In genomic region chr11:67564230-67564629, GRCh38 we compare ENCODE assay signal across 18 cellular contexts. TPM values are rescaled to one million over a fixed set of nuclear protein-coding genes. Genes with fewer than 3 reads are reported as not detected.
A peak's percentile ranks its signal among the peaks of the same experiment; 100 is the strongest.
DNase-seq lines count a peak whose midpoint lies in the region; ATAC-seq and TF ChIP-seq lines count a peak whose summit lies in the region.
"Had no signal": no experiment of that assay in that cellular context is flagged by ENCODE, and none has a peak within 500 bp of the region (broad histone marks: within the 10 kb centered on the region; RNA-seq: fewer than 3 reads in every experiment).

No MANE protein-coding gene starts in this region.

- WGBS in liver, result 96% methylated on average over 4 of the region's 4 CpGs

- intact Hi-C loops in left ventricle myocardium inferior (cut with micrococcal nuclease), result no loop called here
- intact Hi-C loops in Right ventricle myocardium superior (cut with DNase I), result no loop called here

- ATAC-seq in Right ventricle myocardium superior (ENCODE audit: poor library complexity) (no peak), GM18511 (IDR thresholded peaks at IDR 0.05; ENCODE audit: unreplicated experiment) (no peak), HG02938 (IDR thresholded peaks at IDR 0.05; ENCODE audit: unreplicated experiment) (no peak), HG02588 (IDR thresholded peaks at IDR 0.05; ENCODE audit: unreplicated experiment) (no peak)
- ATAC-seq: CD8-positive, alpha-beta T cell had no signal

- no peak overlapping the region for H3K9ac ChIP-seq in liver (ENCODE audit: low read depth in 1 of 2, low read length in 2 of 2)

- DNase-seq in left ventricle myocardium inferior (no peak), Right ventricle myocardium superior (no peak), brain microvascular endothelial cell (no peak), H4 (ENCODE audit: low spot score) (no peak)
- DNase-seq: activated B cell treated with CpG ODN at 0.5 μM for 24 hours; anterior cingulate cortex; CD8-positive, alpha-beta T cell; esophagus squamous epithelium; NCI-H748 treated with DMSO at 0.1 percent for 48 hours had no signal

- H3K4me1 ChIP-seq in left ventricle myocardium inferior, result peaks cover 20% of the 10 kb centered on the region
- H3K4me1 ChIP-seq in liver (ENCODE audit: control insufficient read depth in 4 of 4, insufficient read depth in 4 of 4, low read length in 3 of 4), result peaks cover 0 to 9% (median 6%) of the 10 kb centered on the region in 4 donors

- TF ChIP-seq CTCF in left ventricle myocardium inferior (IDR thresholded peaks at IDR 0.05; ENCODE audit: borderline replicate concordance), result no peak
- TF ChIP-seq CTCF in brain microvascular endothelial cell (IDR thresholded peaks at IDR 0.05; ENCODE audit: low read depth, low read length, missing control alignments), result no peak
- no peak for TF ChIP-seq CTCF in liver (IDR thresholded peaks at IDR 0.05; ENCODE audit: low read depth, low read length, missing input control)

- no peaks in the 10 kb centered on the region for H3K9me3 ChIP-seq in left ventricle myocardium inferior (replicated peaks)
- H3K9me3 ChIP-seq in liver (ENCODE audit: control insufficient read depth in 4 of 4, low read length in 3 of 4), result no peaks in the 10 kb centered on the region
- H3K9me3 ChIP-seq: esophagus squamous epithelium, neutrophil, transverse colon had no signal

- no peak for TF ChIP-seq RAD21 in liver (IDR thresholded peaks at IDR 0.05)

- peak overlapping the region; percentile 71 for H3K27ac ChIP-seq in left ventricle myocardium inferior (replicated peaks)
- H3K27ac ChIP-seq in brain microvascular endothelial cell, result peak overlapping the region; percentile 88
- H3K27ac ChIP-seq in liver (ENCODE audit: low read depth in 1 of 2, low read length in 2 of 2), result peak overlapping the region; percentile 2 to 53
- H3K27ac ChIP-seq: esophagus squamous epithelium, neutrophil had no signal

- in situ Hi-C loops in brain microvascular endothelial cell (cut with HindIII; ENCODE audit: low pct_ligation_motif_present, low sequenced_read_pairs), result no loop called here

- H3K27me3 ChIP-seq in left ventricle myocardium inferior (ENCODE audit: low read depth) (no peaks in the 10 kb centered on the region), brain microvascular endothelial cell (replicated peaks) (no peaks in the 10 kb centered on the region), liver (ENCODE audit: control insufficient read depth in 4 of 4, insufficient read depth in 4 of 4, low read length in 3 of 4) (no peaks in the 10 kb centered on the region)
- H3K27me3 ChIP-seq: transverse colon had no signal

- H3K36me3 ChIP-seq in left ventricle myocardium inferior, result no peaks in the 10 kb centered on the region
- H3K36me3 ChIP-seq in brain microvascular endothelial cell (replicated peaks), result no peaks in the 10 kb centered on the region
- no peaks in the 10 kb centered on the region for H3K36me3 ChIP-seq in liver (ENCODE audit: control insufficient read depth in 4 of 4, insufficient read depth in 3 of 4, low read depth in 1 of 4, low read length in 3 of 4)
- H3K36me3 ChIP-seq: esophagus squamous epithelium, neutrophil, transverse colon had no signal

- H3K4me3 ChIP-seq in left ventricle myocardium inferior (no peak overlapping the region), brain microvascular endothelial cell (ENCODE audit: low read depth, low read length) (no peak overlapping the region), liver (ENCODE audit: low read depth in 1 of 3, low read length in 3 of 3) (no peak overlapping the region)
- H3K4me3 ChIP-seq: esophagus squamous epithelium, transverse colon had no signal

TF ChIP-seq in liver, 16 proteins besides CTCF, POLR2A, EP300 and RAD21:
- no peak for TF ChIP-seq FOXA1 (IDR thresholded peaks at IDR 0.05)
- no peak for TF ChIP-seq SP1 (IDR thresholded peaks at IDR 0.05)
- TF ChIP-seq EGR1 (IDR thresholded peaks at IDR 0.05; ENCODE audit: low read depth in 2 of 2), result no peak
- TF ChIP-seq FOXA2 (IDR thresholded peaks at IDR 0.05), result no peak
- no peak for TF ChIP-seq JUND (IDR thresholded peaks at IDR 0.05)
- TF ChIP-seq RXRA (IDR thresholded peaks at IDR 0.05), result no peak
- no peak for TF ChIP-seq TAF1 (conservative IDR thresholded peaks at IDR 0.05)
- no peak for TF ChIP-seq ZBTB33 (IDR thresholded peaks at IDR 0.05)
- no peak for TF ChIP-seq GABPA (IDR thresholded peaks at IDR 0.05 in 1 of 2, conservative IDR thresholded peaks at IDR 0.05 in 1 of 2)
- TF ChIP-seq YY1 (IDR thresholded peaks at IDR 0.05), result no peak
- no peak for TF ChIP-seq NR2F2 (IDR thresholded peaks at IDR 0.05)
- TF ChIP-seq ATF3 (IDR thresholded peaks at IDR 0.05), result no peak
- TF ChIP-seq HNF4G (IDR thresholded peaks at IDR 0.05), result no peak
- TF ChIP-seq HNF4A (conservative IDR thresholded peaks at IDR 0.05), result no peak
- no peak for TF ChIP-seq MAX (IDR thresholded peaks at IDR 0.05)
- TF ChIP-seq REST (IDR thresholded peaks at IDR 0.05), result no peak

RNA-seq across cellular contexts. Expression of gene GSTP1, which starts 19.4 kb away (rescaled TPM):
- total RNA-seq in left ventricle myocardium inferior (313 TPM), Right ventricle myocardium superior (361 TPM), liver (100 to 1,000 TPM in 1 of 2 donors, 10 to 100 TPM in 1; 25.6 to 228 TPM)
- 10 to 100 TPM; 35.1 to 54.5 TPM for polyA plus RNA-seq in liver
- 2,091 and 2,096 TPM in 2 replicates for total RNA-seq in H4 (2014; rRNA removed; shearing (Covaris generic))

RNA-seq across cellular contexts. Expression of gene CABP2, which starts 41.0 kb away (rescaled TPM):
- total RNA-seq in left ventricle myocardium inferior (not detected), Right ventricle myocardium superior (not detected), liver (not detected)
- polyA plus RNA-seq in liver, result not detected
- not detected in 2 replicates for total RNA-seq in H4 (2014; rRNA removed; shearing (Covaris generic))
- total RNA-seq: A673; activated B cell treated with CpG ODN at 0.5 μM for 24 hours; activated CD8-positive, alpha-beta memory T cell treated with anti-CD3 and anti-CD28 coated beads for 36 hours; CD8-positive, alpha-beta T cell; dermis blood vessel endothelial cell; esophagus squamous epithelium; transverse colon had no signal

RNA-seq across cellular contexts. Expression of gene NDUFV1, which starts 42.5 kb away (rescaled TPM):
- total RNA-seq in left ventricle myocardium inferior (640 TPM), Right ventricle myocardium superior (754 TPM), liver (100 to 1,000 TPM in 1 of 2 donors, 10 to 100 TPM in 1; 83.6 to 162 TPM)
- 100 to 1,000 TPM; 163 to 172 TPM for polyA plus RNA-seq in liver
- total RNA-seq in H4 (2014; rRNA removed; shearing (Covaris generic)), result 128 and 143 TPM in 2 replicates

RNA-seq across cellular contexts. Expression of gene CDK2AP2, which starts 56.3 kb away (rescaled TPM):
- total RNA-seq in left ventricle myocardium inferior (66.1 TPM), Right ventricle myocardium superior (57.8 TPM), liver (10 to 100 TPM; 14.1 to 32.5 TPM)
- polyA plus RNA-seq in liver, result 100 to 1,000 TPM in 1 of 2 donors, 10 to 100 TPM in 1; 80.7 to 126 TPM
- total RNA-seq in H4 (2014; rRNA removed; shearing (Covaris generic)), result 28.3 and 32.3 TPM in 2 replicates

RNA-seq across cellular contexts. Expression of gene PITPNM1, which starts 59.1 kb away (rescaled TPM):
- total RNA-seq in left ventricle myocardium inferior (36.6 TPM), Right ventricle myocardium superior (39.0 TPM), liver (1 to 10 TPM; 3.2 to 6.9 TPM)
- 1 to 10 TPM; 1.3 to 9.3 TPM for polyA plus RNA-seq in liver
- total RNA-seq in H4 (2014; rRNA removed; shearing (Covaris generic)), result 13.7 and 16.6 TPM in 2 replicates

Comparison
In these comparisons a context has a peak if more than half of its experiments do, and no peak if none do; other contexts are left out.
1. H3K27ac ChIP-seq: peak in every context shown above with its lines; median percentile 88 in brain microvascular endothelial cell; 71 in left ventricle myocardium inferior; 28 in liver.